ENCODE assay signal across 7 cellular contexts in the genomic region with DNA sequence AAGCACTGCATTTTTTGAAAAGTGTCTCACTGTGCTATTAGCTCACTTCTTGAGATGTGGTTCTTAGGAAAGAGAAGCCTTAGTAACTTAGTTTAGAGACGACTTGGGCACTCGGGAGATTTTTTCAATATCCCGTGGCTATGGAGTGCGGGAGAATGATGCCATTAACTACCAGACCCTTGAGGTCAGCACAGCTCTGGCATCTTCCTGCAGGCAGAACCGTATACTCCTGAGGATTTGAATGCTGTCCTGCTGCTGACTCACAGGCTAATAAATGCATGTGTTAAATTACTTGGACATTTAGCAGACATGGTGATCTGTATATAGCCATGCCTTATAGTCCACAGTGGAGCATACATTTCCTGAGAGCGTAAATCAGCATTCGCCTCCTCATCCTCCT. TPM values are rescaled to one million over a fixed set of nuclear protein-coding genes. Genes with fewer than 3 reads are reported as not detected.
DNase-seq lines count a peak whose midpoint lies in the region; ATAC-seq and TF ChIP-seq lines count a peak whose summit lies in the region.
"Not testable (repeated sequence)": the region's sequence is repeated elsewhere in the genome, so short reads cannot be mapped to it uniquely, and the experiment has no call there.

No MANE protein-coding gene starts in this region.

- not testable (repeated sequence) for H3K27me3 Mint-ChIP-seq in activated CD4-positive, alpha-beta T cell treated with anti-CD3 and anti-CD28 coated beads for 36 hours; effector memory CD8-positive, alpha-beta T cell; naive thymus-derived CD8-positive, alpha-beta T cell

- POLR2A ChIA-PET in activated CD4-positive, alpha-beta T cell treated with anti-CD3 and anti-CD28 coated beads for 36 hours (lab: Charles Lee), result not testable (repeated sequence)
- POLR2A ChIA-PET in naive thymus-derived CD8-positive, alpha-beta T cell (lab: Charles Lee), result interaction anchor here (1.0 kb wide), 1 partner anchor 46 kb away, joined by 3 read pairs; a partner anchor contains a TSS

- H3K4me3 ChIP-seq in hepatocyte, result not testable (repeated sequence)

- H3K9me2 ChIP-seq in hepatocyte (replicated peaks; ENCODE audit: insufficient read depth), result not testable (repeated sequence)

- not testable (repeated sequence) for H3K4me3 Mint-ChIP-seq in activated CD4-positive, alpha-beta T cell treated with anti-CD3 and anti-CD28 coated beads for 36 hours; effector memory CD8-positive, alpha-beta T cell; naive thymus-derived CD8-positive, alpha-beta T cell

- H3K9me3 Mint-ChIP-seq in activated CD4-positive, alpha-beta T cell treated with anti-CD3 and anti-CD28 coated beads for 36 hours (ENCODE audit: low read depth); effector memory CD8-positive, alpha-beta T cell; naive thymus-derived CD8-positive, alpha-beta T cell: not testable (repeated sequence)

- not testable (repeated sequence) for H2AFZ ChIP-seq in hepatocyte

- CTCF ChIA-PET in activated CD4-positive, alpha-beta T cell treated with anti-CD3 and anti-CD28 coated beads for 36 hours (lab: Charles Lee), result not testable (repeated sequence)

- not testable (repeated sequence) for H3K36me3 ChIP-seq in hepatocyte (replicated peaks; ENCODE audit: insufficient read depth, low read depth)

- H3K4me1 ChIP-seq in hepatocyte (ENCODE audit: insufficient read depth), result not testable (repeated sequence)

- not testable (repeated sequence) for H3K9me3 ChIP-seq in hepatocyte (ENCODE audit: low read depth)

- H3K4me1 Mint-ChIP-seq in activated CD4-positive, alpha-beta T cell treated with anti-CD3 and anti-CD28 coated beads for 36 hours, result not testable (repeated sequence)
- peaks cover 8 to 22% of the 10 kb centered on the region in 2 donors for H3K4me1 Mint-ChIP-seq in effector memory CD8-positive, alpha-beta T cell (ENCODE audit: low read depth in 2 of 2)
- H3K4me1 Mint-ChIP-seq in naive thymus-derived CD8-positive, alpha-beta T cell, result peaks cover 14 to 26% (median 18%) of the 10 kb centered on the region in 4 donors

- peaks cover 26% of the 10 kb centered on the region for H3K79me2 ChIP-seq in hepatocyte

- TF ChIP-seq CTCF in hepatocyte (IDR thresholded peaks at IDR 0.05; ENCODE audit: poor library complexity), result not testable (repeated sequence)

- peaks cover 38% of the 10 kb centered on the region for H3K36me3 Mint-ChIP-seq in activated CD4-positive, alpha-beta T cell treated with anti-CD3 and anti-CD28 coated beads for 36 hours (ENCODE audit: low read depth)
- peaks cover 71% of the 10 kb centered on the region for H3K36me3 Mint-ChIP-seq in effector memory CD8-positive, alpha-beta T cell (ENCODE audit: insufficient read depth)
- peaks cover 9 to 88% (median 28%) of the 10 kb centered on the region in 3 donors for H3K36me3 Mint-ChIP-seq in naive thymus-derived CD8-positive, alpha-beta T cell

- H3K27me3 ChIP-seq in hepatocyte, result not testable (repeated sequence)

- H3K27ac ChIP-seq in hepatocyte, result not testable (repeated sequence)

- H4K20me1 ChIP-seq in hepatocyte (ENCODE audit: insufficient read depth, poor library complexity, severe bottlenecking), result peaks cover 14% of the 10 kb centered on the region

- WGBS in hepatocyte (ENCODE audit: low lambda C conversion rate, missing lambda C conversion rate), result 75% methylated on average over 7 of the region's 7 CpGs

- peak; percentile 37 for DNase-seq in AG08395 (ENCODE audit: low spot score)
- peak; percentile 89 for DNase-seq in EL
- DNase-seq in LHCN-M2 (ENCODE audit: low read depth), result peak; percentile 68
- DNase-seq in activated CD4-positive, alpha-beta T cell treated with anti-CD3 and anti-CD28 coated beads for 36 hours; effector memory CD8-positive, alpha-beta T cell; naive thymus-derived CD8-positive, alpha-beta T cell: not testable (repeated sequence)
- peak; percentile 29 for DNase-seq in hepatocyte (ENCODE audit: low spot score)

- peak overlapping the region; percentile 8 for H3K27ac Mint-ChIP-seq in activated CD4-positive, alpha-beta T cell treated with anti-CD3 and anti-CD28 coated beads for 36 hours
- H3K27ac Mint-ChIP-seq in effector memory CD8-positive, alpha-beta T cell, result peak overlapping the region; percentile 1 to 69
- H3K27ac Mint-ChIP-seq in naive thymus-derived CD8-positive, alpha-beta T cell, result peak overlapping the region; percentile 1 to 84 (median 37)

- intact Hi-C loops in activated CD4-positive, alpha-beta T cell treated with anti-CD3 and anti-CD28 coated beads for 36 hours (cut with DNase I, micrococcal nuclease), result loop anchor here in 1 of 2 experiments (5.0 kb wide), 1 partner anchor 44 kb away; a partner anchor contains a TSS

- ATAC-seq in activated CD4-positive, alpha-beta T cell treated with anti-CD3 and anti-CD28 coated beads for 36 hours; effector memory CD8-positive, alpha-beta T cell (replicated peaks); naive thymus-derived CD8-positive, alpha-beta T cell: not testable (repeated sequence)

- not testable (repeated sequence) for H3K4me2 ChIP-seq in hepatocyte

RNA-seq across cellular contexts. Expression of a gene that starts 34.4 kb away (rescaled TPM):
- 84.2 and 116 TPM in 2 replicates for total RNA-seq in LHCN-M2 (2014; rRNA removed)
- polyA plus RNA-seq in LHCN-M2 (2012), result 85.6 TPM
- total RNA-seq in activated CD4-positive, alpha-beta T cell treated with anti-CD3 and anti-CD28 coated beads for 36 hours, result 10 to 100 TPM; 42.2 to 52.7 TPM
- 35.3 and 72.3 TPM in 2 replicates for total RNA-seq in hepatocyte
- 46.2 and 52.6 TPM in 2 replicates for polyA plus RNA-seq in hepatocyte
- 10 to 100 TPM; 29.3 to 33.4 TPM for total RNA-seq in naive thymus-derived CD8-positive, alpha-beta T cell
- 10 to 100 TPM; 42.6 to 45.1 (median 43.5) TPM for polyA plus RNA-seq in naive thymus-derived CD8-positive, alpha-beta T cell

RNA-seq across cellular contexts. Expression of a gene that starts 46.6 kb away (rescaled TPM):
- total RNA-seq in LHCN-M2 (2014; rRNA removed) (44.2 and 49.1 TPM in 2 replicates), hepatocyte (141 and 142 TPM in 2 replicates)
- polyA plus RNA-seq in LHCN-M2 (2012), result 36.5 TPM
- total RNA-seq in activated CD4-positive, alpha-beta T cell treated with anti-CD3 and anti-CD28 coated beads for 36 hours, result 10 to 100 TPM; 50.6 to 53.9 TPM
- polyA plus RNA-seq in hepatocyte, result 135 and 146 TPM in 2 replicates
- total RNA-seq in naive thymus-derived CD8-positive, alpha-beta T cell, result 10 to 100 TPM; 76.1 to 77.8 TPM
- polyA plus RNA-seq in naive thymus-derived CD8-positive, alpha-beta T cell, result 10 to 100 TPM; 25.0 to 35.7 (median 28.2) TPM
